Comparison of ENCODE assay signal across 36 cellular contexts in genomic region chr13:30448441-30448840, GRCh38. TPM values are rescaled to one million over a fixed set of nuclear protein-coding genes. Genes with fewer than 3 reads are reported as not detected.
"Had no signal": no experiment of that assay in that cellular context is flagged by ENCODE, and none has a peak within 500 bp of the region (broad histone marks: within the 10 kb centered on the region; RNA-seq: fewer than 3 reads in every experiment).

No MANE protein-coding gene starts in this region.

- H3K4me1 ChIP-seq: breast epithelium had no signal

- H3K4me3 ChIP-seq: adrenal gland, body of pancreas, breast epithelium, SJCRH30, SK-N-MC had no signal

- H3K27me3 ChIP-seq: adrenal gland, body of pancreas, breast epithelium, SJCRH30 had no signal

- H3K4me1 Mint-ChIP-seq: activated T-helper 17 cell treated with anti-CD3 and anti-CD28 coated beads, Interleukin-2, amount 50 U/mL, for 72 hours had no signal

- H3K4me3 Mint-ChIP-seq: activated CD4-positive, alpha-beta T cell treated with anti-CD3 and anti-CD28 coated beads for 36 hours; activated CD4-positive, alpha-beta T cell treated with anti-CD3 and anti-CD28 coated beads, Interleukin-2, amount 10 ng/mL, durations not matched to agents 7 days and 5 days; activated CD8-positive, alpha-beta T cell treated with anti-CD3 and anti-CD28 coated beads, Interleukin-2, amount 10 ng/mL, durations not matched to agents 7 days and 5 days; activated naive CD4-positive, alpha-beta T cell treated with anti-CD3 and anti-CD28 coated beads for 36 hours; activated T-cell treated with anti-CD3 and anti-CD28 coated beads, Interleukin-2, amount 50 U/mL, for 72 hours; activated T-helper 17 cell treated with anti-CD3 and anti-CD28 coated beads, Interleukin-2, amount 50 U/mL, for 72 hours; T-helper 1 cell treated with Interleukin-12 subunit alpha and Interleukin-12 subunit beta and Interleukin-4 antibody, amounts not matched to agents 30 μg/mL and 1 μg/mL, for 36 hours; T-helper 2 cell treated with Interferon-gamma antibody and Interleukin-4, amounts not matched to agents 5 μg/mL and 100 μg/mL, for 36 hours had no signal

- H3K36me3 Mint-ChIP-seq: activated naive CD4-positive, alpha-beta T cell treated with anti-CD3 and anti-CD28 coated beads, Interleukin-2, amount 50 U/mL, for 72 hours had no signal

- DNase-seq: activated CD4-positive, alpha-beta T cell treated with anti-CD3 and anti-CD28 coated beads for 36 hours; activated CD4-positive, alpha-beta T cell treated with anti-CD3 and anti-CD28 coated beads, Interleukin-2, amount 10 ng/mL, durations not matched to agents 7 days and 5 days; activated CD4-positive, alpha-beta T cell treated with anti-CD3 and anti-CD28 coated beads, Interleukin-2, amount 50 U/mL, for 48 hours; activated CD8-positive, alpha-beta memory T cell treated with anti-CD3 and anti-CD28 coated beads, Interleukin-2, amount 50 U/mL, for 48 hours; activated CD8-positive, alpha-beta T cell treated with anti-CD3 and anti-CD28 coated beads, Interleukin-2, amount 10 ng/mL, durations not matched to agents 7 days and 5 days; activated gamma-delta T cell; activated naive CD4-positive, alpha-beta T cell treated with anti-CD3 and anti-CD28 coated beads for 36 hours; activated T-cell treated with anti-CD3 and anti-CD28 coated beads, Interleukin-2, amount 50 U/mL, for 1 hour; activated T-cell treated with anti-CD3 and anti-CD28 coated beads, Interleukin-2, amount 50 U/mL, for 72 hours; body of pancreas; NCI-H1092 treated with DMSO at 0.1 percent for 48 hours; NCI-H1417; NCI-H146; NCI-H187; NCI-H2029 treated with DMSO at 0.1 percent for 48 hours; NCI-H2107; NCI-H2171; NCI-H510A; NCI-H526; NCI-H748 treated with DMSO at 0.1 percent for 48 hours; NK-92 treated with Interleukin-12 subunit alpha and Interleukin-12 subunit beta, amount 100 ng/mL, for 24 hours; OCI-M1; SHP77; SJCRH30 had no signal

- H3K27ac Mint-ChIP-seq: activated CD4-positive, alpha-beta T cell treated with anti-CD3 and anti-CD28 coated beads for 36 hours; activated CD4-positive, alpha-beta T cell treated with anti-CD3 and anti-CD28 coated beads, Interleukin-2, amount 10 ng/mL, durations not matched to agents 7 days and 5 days; activated CD8-positive, alpha-beta T cell treated with anti-CD3 and anti-CD28 coated beads, Interleukin-2, amount 10 ng/mL, durations not matched to agents 7 days and 5 days; activated naive CD4-positive, alpha-beta T cell treated with anti-CD3 and anti-CD28 coated beads for 36 hours; activated naive CD4-positive, alpha-beta T cell treated with anti-CD3 and anti-CD28 coated beads, Interleukin-2, amount 50 U/mL, for 72 hours; activated T-cell treated with anti-CD3 and anti-CD28 coated beads, Interleukin-2, amount 50 U/mL, for 72 hours; activated T-helper 17 cell treated with anti-CD3 and anti-CD28 coated beads, Interleukin-2, amount 50 U/mL, for 72 hours; T-helper 1 cell treated with Interleukin-12 subunit alpha and Interleukin-12 subunit beta and Interleukin-4 antibody, amounts not matched to agents 30 μg/mL and 1 μg/mL, for 36 hours; T-helper 2 cell treated with Interferon-gamma antibody and Interleukin-4, amounts not matched to agents 5 μg/mL and 100 μg/mL, for 36 hours had no signal

- H3K36me3 ChIP-seq: adrenal gland, breast epithelium, SJCRH30 had no signal

- H3K27ac ChIP-seq: adrenal gland, body of pancreas, breast epithelium, SJCRH30, SK-N-MC had no signal

- ATAC-seq: activated CD4-positive, alpha-beta T cell treated with anti-CD3 and anti-CD28 coated beads for 36 hours; activated CD4-positive, CD25-positive, alpha-beta regulatory T cell treated with anti-CD3 and anti-CD28 coated beads, Interleukin-2, amount 50 U/mL, for 24 hours; activated CD8-positive, alpha-beta T cell treated with anti-CD3 and anti-CD28 coated beads, Interleukin-2, amount 10 ng/mL, durations not matched to agents 7 days and 5 days; activated naive CD4-positive, alpha-beta T cell treated with anti-CD3 and anti-CD28 coated beads, Interleukin-2, amount 50 U/mL, for 72 hours; activated T-helper 17 cell treated with anti-CD3 and anti-CD28 coated beads, Interleukin-2, amount 50 U/mL, for 72 hours; body of pancreas had no signal

- H3K9me3 ChIP-seq: adrenal gland, body of pancreas, breast epithelium, SJCRH30 had no signal

- H3K9me3 Mint-ChIP-seq: activated CD4-positive, alpha-beta T cell treated with anti-CD3 and anti-CD28 coated beads, Interleukin-2, amount 10 ng/mL, durations not matched to agents 7 days and 5 days; activated naive CD4-positive, alpha-beta T cell treated with anti-CD3 and anti-CD28 coated beads for 36 hours; activated naive CD4-positive, alpha-beta T cell treated with anti-CD3 and anti-CD28 coated beads, Interleukin-2, amount 50 U/mL, for 72 hours; activated T-cell treated with anti-CD3 and anti-CD28 coated beads, Interleukin-2, amount 50 U/mL, for 72 hours; activated T-helper 17 cell treated with anti-CD3 and anti-CD28 coated beads, Interleukin-2, amount 50 U/mL, for 72 hours; T-helper 1 cell treated with Interleukin-12 subunit alpha and Interleukin-12 subunit beta and Interleukin-4 antibody, amounts not matched to agents 30 μg/mL and 1 μg/mL, for 36 hours; T-helper 2 cell treated with Interferon-gamma antibody and Interleukin-4, amounts not matched to agents 5 μg/mL and 100 μg/mL, for 36 hours had no signal

RNA-seq across cellular contexts. Expression of gene UBE2L5, which starts 26.1 kb away (rescaled TPM):
- total RNA-seq: activated CD8-positive, alpha-beta T cell treated with anti-CD3 and anti-CD28 coated beads, Interleukin-2, amount 10 ng/mL, durations not matched to agents 7 days and 5 days; activated naive CD4-positive, alpha-beta T cell treated with anti-CD3 and anti-CD28 coated beads for 36 hours; activated T-cell treated with anti-CD3 and anti-CD28 coated beads, Interleukin-2, amount 50 U/mL, for 72 hours; activated T-helper 17 cell treated with anti-CD3 and anti-CD28 coated beads, Interleukin-2, amount 50 U/mL, for 72 hours; astrocyte; body of pancreas; cardiac septum; M059J; RPMI7951; SJCRH30 had no signal
